In the genomic region with DNA sequence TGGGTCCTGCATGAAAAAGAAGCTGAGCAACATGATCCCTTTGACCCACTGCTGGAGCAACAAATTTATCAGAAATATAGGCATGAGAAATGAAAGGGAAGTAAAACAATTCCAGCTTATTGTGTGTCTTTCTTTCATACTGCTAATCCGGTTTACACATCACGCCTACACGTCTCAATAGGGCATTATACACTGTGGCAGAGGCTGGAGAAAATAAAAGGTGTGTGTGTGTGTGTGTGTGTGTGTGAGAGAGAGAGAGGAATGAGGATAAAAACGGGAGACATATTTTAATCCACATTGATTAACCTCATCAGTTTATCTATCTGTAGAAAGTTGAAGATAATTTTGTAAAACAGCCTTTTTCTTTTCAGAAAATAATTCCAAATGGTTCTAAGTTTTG, we compare ENCODE assay signal across 19 cellular contexts. TPM values are rescaled to one million over a fixed set of nuclear protein-coding genes. Genes with fewer than 3 reads are reported as not detected.
DNase-seq lines count a peak whose midpoint lies in the region; ATAC-seq and TF ChIP-seq lines count a peak whose summit lies in the region.
"Had no signal": no experiment of that assay in that cellular context is flagged by ENCODE, and none has a peak within 500 bp of the region (broad histone marks: within the 10 kb centered on the region; RNA-seq: fewer than 3 reads in every experiment).

No MANE protein-coding gene starts in this region.

- intact Hi-C loops in activated T-helper 1 cell treated with anti-CD3 and anti-CD28 coated beads, Interleukin-12 subunit alpha, Interleukin-12 subunit beta, Interleukin-2, Interleukin-4 antibody, amounts not matched to agents 30 ng/mL and 10 ng/mL and 1 ng/mL, durations not matched to agents 14 hours and 24 hours and 36 hours (cut with micrococcal nuclease), result loop anchor here (5.0 to 10.0 kb wide), 4 partner anchors 90 to 1140 kb away; a partner anchor contains a TSS
- intact Hi-C loops in testis (cut with DNase I; ENCODE audit: low total_unique reads), result loop anchor here (10.0 kb wide), 1 partner anchor 360 kb away; a partner anchor contains a TSS

- H4K20me1 ChIP-seq in GM23338 (replicated peaks; ENCODE audit: insufficient read depth), result no peaks in the 10 kb centered on the region

- H3K4me1 ChIP-seq in GM23338 (ENCODE audit: insufficient read depth) (peaks cover 37% of the 10 kb centered on the region), mucosa of rectum (ENCODE audit: control insufficient read depth in 2 of 2, insufficient read depth in 2 of 2, low read length in 2 of 2) (peaks cover 19 to 20% of the 10 kb centered on the region in 2 donors), testis (peaks cover 9% of the 10 kb centered on the region), Peyer's patch (peaks cover 0 to 24% (median 8%) of the 10 kb centered on the region in 4 donors)
- H3K4me1 ChIP-seq: prostate gland had no signal

- peaks cover 8% of the 10 kb centered on the region; the same call in 1 of the 3 replicates for H3K9me3 Mint-ChIP-seq in GM23338
- no peaks in the 10 kb centered on the region for H3K9me3 Mint-ChIP-seq in activated T-helper 1 cell treated with anti-CD3 and anti-CD28 coated beads, Interleukin-12 subunit alpha, Interleukin-12 subunit beta, Interleukin-2, Interleukin-4 antibody, amounts not matched to agents 30 ng/mL and 10 ng/mL and 1 ng/mL, durations not matched to agents 14 hours and 24 hours and 36 hours
- H3K9me3 Mint-ChIP-seq: endodermal cell; stimulated activated effector memory CD8-positive, alpha-beta T cell treated with anti-CD3 and anti-CD28 coated beads, Interleukin-12 subunit alpha, Interleukin-12 subunit beta, amount 100 ng/mL, for 72 hours had no signal

- DNase-seq in GM23338 (ENCODE audit: low spot score) (no peak), testis (no peak), Peyer's patch (no peak), cortex of kidney (lab: John Stamatoyannopoulos, UW) (no peak), NCI-H1930 (lab: John Stamatoyannopoulos, UW) (no peak)
- no peak for DNase-seq in activated T-helper 1 cell treated with anti-CD3 and anti-CD28 coated beads, Interleukin-12 subunit alpha, Interleukin-12 subunit beta, Interleukin-2, Interleukin-4 antibody, amounts not matched to agents 30 ng/mL and 10 ng/mL and 1 ng/mL, durations not matched to agents 14 hours and 24 hours and 36 hours (ENCODE audit: low spot score)
- DNase-seq: activated CD4-positive, CD25-positive, alpha-beta regulatory T cell treated with anti-CD3 and anti-CD28 coated beads, Interleukin-2, amount 50 U/mL, for 72 hours; activated CD8-positive, alpha-beta memory T cell treated with anti-CD3 and anti-CD28 coated beads for 24 hours; activated naive CD4-positive, alpha-beta T cell treated with anti-CD3 and anti-CD28 coated beads, Interleukin-2, amount 50 U/mL, for 16 hours; activated T-cell treated with anti-CD3 and anti-CD28 coated beads, Interleukin-2, amount 50 U/mL, for 4 hours; endodermal cell; NCI-H2029; NCI-H2227 treated with DMSO at 0.1 percent for 48 hours; NCI-H774; stimulated activated CD4-positive, alpha-beta T cell treated with anti-CD3 and anti-CD28 coated beads, Interleukin-2, amount 100 ng/mL, for 24 hours had no signal

- TF ChIP-seq POLR2A in testis (IDR thresholded peaks at IDR 0.05), result no peak
- no peak for TF ChIP-seq POLR2A in Peyer's patch (IDR thresholded peaks at IDR 0.05)

- H3K36me3 ChIP-seq in GM23338 (ENCODE audit: insufficient read depth), result no peaks in the 10 kb centered on the region
- H3K36me3 ChIP-seq in mucosa of rectum (ENCODE audit: control insufficient read depth in 2 of 2, insufficient read depth in 2 of 2, low read length in 2 of 2), result no peaks in the 10 kb centered on the region
- H3K36me3 ChIP-seq in testis (ENCODE audit: low read depth, missing control alignments), result no peaks in the 10 kb centered on the region
- H3K36me3 ChIP-seq in Peyer's patch, result no peaks in the 10 kb centered on the region
- H3K36me3 ChIP-seq: prostate gland had no signal

- H3K4me3 Mint-ChIP-seq in GM23338, result peak overlapping the region; percentile 40
- peak overlapping the region; percentile 1 for H3K4me3 Mint-ChIP-seq in activated T-helper 1 cell treated with anti-CD3 and anti-CD28 coated beads, Interleukin-12 subunit alpha, Interleukin-12 subunit beta, Interleukin-2, Interleukin-4 antibody, amounts not matched to agents 30 ng/mL and 10 ng/mL and 1 ng/mL, durations not matched to agents 14 hours and 24 hours and 36 hours
- H3K4me3 Mint-ChIP-seq: endodermal cell had no signal

- H3K27me3 Mint-ChIP-seq in GM23338 (ENCODE audit: insufficient read depth, low read depth, poor library complexity), result peaks cover 85% of the 10 kb centered on the region
- peaks cover 71% of the 10 kb centered on the region for H3K27me3 Mint-ChIP-seq in activated T-helper 1 cell treated with anti-CD3 and anti-CD28 coated beads, Interleukin-12 subunit alpha, Interleukin-12 subunit beta, Interleukin-2, Interleukin-4 antibody, amounts not matched to agents 30 ng/mL and 10 ng/mL and 1 ng/mL, durations not matched to agents 14 hours and 24 hours and 36 hours (ENCODE audit: insufficient read depth)

- H2AFZ ChIP-seq in GM23338, result no peak overlapping the region

- TF ChIP-seq CTCF in GM23338 (conservative IDR thresholded peaks at IDR 0.05; ENCODE audit: low read depth in 2 of 2) (no peak), testis (IDR thresholded peaks at IDR 0.05) (no peak), Peyer's patch (IDR thresholded peaks at IDR 0.05) (no peak)

- H3K4me2 ChIP-seq in GM23338, result peak overlapping the region; percentile 88

- no peak for ATAC-seq in GM23338
- ATAC-seq: activated T-cell treated with anti-CD3 and anti-CD28 coated beads, Interleukin-2, amount 50 U/mL, for 4 hours; HepG2; stimulated activated effector memory CD8-positive, alpha-beta T cell treated with anti-CD3 and anti-CD28 coated beads, Interleukin-12 subunit alpha, Interleukin-12 subunit beta, amount 100 ng/mL, for 72 hours had no signal

- H3K9me3 ChIP-seq in mucosa of rectum (ENCODE audit: control insufficient read depth in 2 of 2, low read length in 2 of 2) (no peaks in the 10 kb centered on the region), testis (no peaks in the 10 kb centered on the region), Peyer's patch (peaks cover 0 to 17% (median 0%) of the 10 kb centered on the region in 4 donors)
- H3K9me3 ChIP-seq: prostate gland had no signal

- H3K4me3 ChIP-seq in GM23338 (peak overlapping the region; percentile 87), mucosa of rectum (ENCODE audit: low read length in 2 of 2) (peak overlapping the region; percentile 64 to 71), testis (peak overlapping the region; percentile 69 to 80), Peyer's patch (peak overlapping the region in 2 of 4 donors; percentile 68 to 83)

- H3K9me2 ChIP-seq in GM23338 (ENCODE audit: insufficient read depth), result no peaks in the 10 kb centered on the region

- peaks cover 24% of the 10 kb centered on the region for H3F3A ChIP-seq in GM23338 (replicated peaks; ENCODE audit: low read depth)

- no peak overlapping the region for H3K27ac Mint-ChIP-seq in GM23338
- H3K27ac Mint-ChIP-seq in activated T-helper 1 cell treated with anti-CD3 and anti-CD28 coated beads, Interleukin-12 subunit alpha, Interleukin-12 subunit beta, Interleukin-2, Interleukin-4 antibody, amounts not matched to agents 30 ng/mL and 10 ng/mL and 1 ng/mL, durations not matched to agents 14 hours and 24 hours and 36 hours, result no peak overlapping the region
- H3K27ac Mint-ChIP-seq: endodermal cell; stimulated activated effector memory CD8-positive, alpha-beta T cell treated with anti-CD3 and anti-CD28 coated beads, Interleukin-12 subunit alpha, Interleukin-12 subunit beta, amount 100 ng/mL, for 72 hours had no signal

- 50 to 62% methylated on average over 4 of the region's 4 CpGs for WGBS in testis, 2 donors

- H3K27me3 ChIP-seq in GM23338 (ENCODE audit: insufficient read depth) (peaks cover 66% of the 10 kb centered on the region), mucosa of rectum (ENCODE audit: control insufficient read depth in 2 of 2, insufficient read depth in 2 of 2, low read length in 2 of 2) (peaks cover 0 to 3% of the 10 kb centered on the region in 2 donors), testis (no peaks in the 10 kb centered on the region), Peyer's patch (no peaks in the 10 kb centered on the region)

- H3K79me2 ChIP-seq in GM23338 (replicated peaks; ENCODE audit: insufficient read depth), result peaks cover 10% of the 10 kb centered on the region; the same call in 1 of the 2 replicates

- H3K36me3 Mint-ChIP-seq in GM23338 (ENCODE audit: low read depth), result peaks cover 2% of the 10 kb centered on the region; the same call in 2 of the 3 replicates
- peaks cover 9% of the 10 kb centered on the region for H3K36me3 Mint-ChIP-seq in activated T-helper 1 cell treated with anti-CD3 and anti-CD28 coated beads, Interleukin-12 subunit alpha, Interleukin-12 subunit beta, Interleukin-2, Interleukin-4 antibody, amounts not matched to agents 30 ng/mL and 10 ng/mL and 1 ng/mL, durations not matched to agents 14 hours and 24 hours and 36 hours (ENCODE audit: low read depth)

- H3K4me1 Mint-ChIP-seq in GM23338, result peaks cover 51% of the 10 kb centered on the region
- H3K4me1 Mint-ChIP-seq in activated T-helper 1 cell treated with anti-CD3 and anti-CD28 coated beads, Interleukin-12 subunit alpha, Interleukin-12 subunit beta, Interleukin-2, Interleukin-4 antibody, amounts not matched to agents 30 ng/mL and 10 ng/mL and 1 ng/mL, durations not matched to agents 14 hours and 24 hours and 36 hours (ENCODE audit: low read depth), result peaks cover 33% of the 10 kb centered on the region

- peak overlapping the region in 1 of 2 donors; percentile 2 for H3K9ac ChIP-seq in mucosa of rectum (ENCODE audit: low read depth in 1 of 2, low read length in 2 of 2)

- H3K27ac ChIP-seq in GM23338 (ENCODE audit: low read depth) (no peak overlapping the region), mucosa of rectum (ENCODE audit: low read depth in 2 of 2, low read length in 2 of 2) (peak overlapping the region; percentile 23 to 38), testis (peak overlapping the region; percentile 47 to 84), Peyer's patch (peak overlapping the region in 1 of 4 donors; percentile 87)
- H3K27ac ChIP-seq: prostate gland had no signal

RNA-seq across cellular contexts. Expression of a gene that starts 2.4 kb away (rescaled TPM):
- total RNA-seq in GM23338 (2014; rRNA removed; shearing (Covaris generic)), result 34.1 and 36.9 TPM in 2 replicates
- polyA plus RNA-seq in GM23338 (2016; fragmentation: Nextera tagmentation; extraction: Ambion mirVana) (19.7 and 21.4 TPM in 2 replicates), testis (ENCODE audit: insufficient read depth, low read depth, low replicate concordance) (51.1 TPM)
- total RNA-seq in activated T-helper 1 cell treated with anti-CD3 and anti-CD28 coated beads, Interleukin-12 subunit alpha, Interleukin-12 subunit beta, Interleukin-2, Interleukin-4 antibody, amounts not matched to agents 30 ng/mL and 10 ng/mL and 1 ng/mL, durations not matched to agents 14 hours and 24 hours and 36 hours, result 9.9 and 11.5 TPM in 2 replicates
- total RNA-seq in testis (100 to 1,000 TPM in 1 of 2 donors, 10 to 100 TPM in 1; 93.5 to 127 TPM), Peyer's patch (10 to 100 TPM; 16.5 to 71.0 (median 24.0) TPM)
